ENCODE assay signal across 12 cellular contexts in genomic region chr6:126268087-126268486, GRCh38.
A peak's percentile ranks its signal among the peaks of the same experiment; 100 is the strongest.
DNase-seq lines count a peak whose midpoint lies in the region; ATAC-seq and TF ChIP-seq lines count a peak whose summit lies in the region.
"Had no signal": no experiment of that assay in that cellular context is flagged by ENCODE, and none has a peak within 500 bp of the region (broad histone marks: within the 10 kb centered on the region; RNA-seq: fewer than 3 reads in every experiment).

No MANE protein-coding gene starts in this region.

- peak overlapping the region; percentile 89 for H3K27ac Mint-ChIP-seq in nephron progenitor cell
- no peak overlapping the region for H3K27ac Mint-ChIP-seq in activated naive CD8-positive, alpha-beta T cell treated with anti-CD3 and anti-CD28 coated beads, Interleukin-2, amount 50 U/mL, for 24 hours

- H3K9me3 ChIP-seq in HEK293 (ENCODE audit: control insufficient read depth, insufficient read depth, low read depth, low read length) = no peaks in the 10 kb centered on the region
- H3K9me3 ChIP-seq: body of pancreas, gastroesophageal sphincter had no signal

- H3K4me3 ChIP-seq in HEK293 (ENCODE audit: low read depth, low read length) = no peak overlapping the region
- H3K4me3 ChIP-seq: body of pancreas, gastroesophageal sphincter had no signal

- H3K4me3 Mint-ChIP-seq in nephron progenitor cell = peak overlapping the region; percentile 18
- H3K4me3 Mint-ChIP-seq in activated naive CD8-positive, alpha-beta T cell treated with anti-CD3 and anti-CD28 coated beads, Interleukin-2, amount 50 U/mL, for 24 hours = no peak overlapping the region

- H3K9me3 Mint-ChIP-seq in nephron progenitor cell = peaks cover 14% of the 10 kb centered on the region
- H3K9me3 Mint-ChIP-seq in activated naive CD8-positive, alpha-beta T cell treated with anti-CD3 and anti-CD28 coated beads, Interleukin-2, amount 50 U/mL, for 24 hours = no peaks in the 10 kb centered on the region

- TF ChIP-seq CTCF in HEK293 (tag by site-specific recombination; IDR thresholded peaks at IDR 0.05) (no peak), nephron progenitor cell (IDR thresholded peaks at IDR 0.05) (no peak)

- peaks cover 13% of the 10 kb centered on the region for H3K4me1 ChIP-seq in HEK293 (ENCODE audit: control insufficient read depth, insufficient read depth, low read length)
- H3K4me1 ChIP-seq: body of pancreas had no signal

- peak overlapping the region; percentile 18 for H3K27ac ChIP-seq in HEK293 (ENCODE audit: extremely low read depth, low read depth, low read length)
- H3K27ac ChIP-seq: body of pancreas, gastroesophageal sphincter had no signal

- H3K36me3 ChIP-seq in HEK293 (ENCODE audit: control insufficient read depth in 2 of 2, insufficient read depth in 1 of 2, low read length in 2 of 2) = no peaks in the 10 kb centered on the region
- H3K36me3 ChIP-seq: gastroesophageal sphincter had no signal

- peaks cover 15% of the 10 kb centered on the region for H3K36me3 Mint-ChIP-seq in nephron progenitor cell (ENCODE audit: low read depth)
- no peaks in the 10 kb centered on the region for H3K36me3 Mint-ChIP-seq in activated naive CD8-positive, alpha-beta T cell treated with anti-CD3 and anti-CD28 coated beads, Interleukin-2, amount 50 U/mL, for 24 hours (ENCODE audit: low read depth)

- peak; percentile 89 for ATAC-seq in GM18870 (IDR thresholded peaks at IDR 0.05; ENCODE audit: unreplicated experiment)
- ATAC-seq in HG03469 (IDR thresholded peaks at IDR 0.05; ENCODE audit: unreplicated experiment) = peak; percentile 85
- no peak for ATAC-seq in activated naive CD8-positive, alpha-beta T cell treated with anti-CD3 and anti-CD28 coated beads, Interleukin-2, amount 50 U/mL, for 24 hours
- ATAC-seq: body of pancreas, gastroesophageal sphincter had no signal

- DNase-seq in nephron progenitor cell (peak; percentile 42), NCI-H1694 (lab: John Stamatoyannopoulos, UW) (no peak), mucosa of gallbladder (ENCODE audit: low spot score) (no peak)
- no peak for DNase-seq in activated naive CD8-positive, alpha-beta T cell treated with anti-CD3 and anti-CD28 coated beads, Interleukin-2, amount 50 U/mL, for 24 hours
- DNase-seq: body of pancreas, mesenchymal stem cell, NCI-H1436, small intestine had no signal

- CTCF ChIA-PET in HEK293 (lab: Yijun Ruan, JAX) = interaction anchor here (0.6 to 1.1 kb wide), 4 partner anchors 23 to 389 kb away, joined by 3 to 6 read pairs (median 4); no protein-coding TSS in a partner anchor

- POLR2A ChIA-PET in HEK293 (lab: Yijun Ruan, JAX) = no interaction called here

- no peaks in the 10 kb centered on the region for H3K27me3 Mint-ChIP-seq in nephron progenitor cell (ENCODE audit: low read depth, poor library complexity)
- no peaks in the 10 kb centered on the region for H3K27me3 Mint-ChIP-seq in activated naive CD8-positive, alpha-beta T cell treated with anti-CD3 and anti-CD28 coated beads, Interleukin-2, amount 50 U/mL, for 24 hours

- peaks cover 26% of the 10 kb centered on the region for H3K4me1 Mint-ChIP-seq in nephron progenitor cell
- H3K4me1 Mint-ChIP-seq in activated naive CD8-positive, alpha-beta T cell treated with anti-CD3 and anti-CD28 coated beads, Interleukin-2, amount 50 U/mL, for 24 hours = no peaks in the 10 kb centered on the region

TF ChIP-seq in HEK293, 187 proteins besides CTCF, POLR2A, EP300 and RAD21:
- 0 out of 2 replicates have a peak, but pooled peaks have one; percentile 1 for TF ChIP-seq FEZF1 (tag by site-specific recombination; IDR thresholded peaks at IDR 0.05)
- no peak for TF ChIP-seq ZNF521 (tag by site-specific recombination; IDR thresholded peaks at IDR 0.05)
- TF ChIP-seq TRIM28 (IDR thresholded peaks at IDR 0.05; ENCODE audit: borderline replicate concordance, low read length) = peak; percentile 91
- TF ChIP-seq SP7 (tag by site-specific recombination; IDR thresholded peaks at IDR 0.05) = peak; percentile 60; the same call in 1 of the 2 replicates
- no peak for TF ChIP-seq ZNF449 (tag by site-specific recombination; IDR thresholded peaks at IDR 0.05)
- no peak for TF ChIP-seq ZNF292 (tag by site-specific recombination; IDR thresholded peaks at IDR 0.05; ENCODE audit: borderline replicate concordance, low read depth)
- TF ChIP-seq ZNF366 (tag by site-specific recombination; conservative IDR thresholded peaks at IDR 0.05) = 0 out of 2 replicates have a peak, but pooled peaks have one; percentile 15
- no peak for TF ChIP-seq PRDM1 (tag by site-specific recombination; IDR thresholded peaks at IDR 0.05)
- TF ChIP-seq ZIC2 (tag by site-specific recombination; IDR thresholded peaks at IDR 0.05) = peak; percentile 86
- TF ChIP-seq MEIS1 (CRISPR knock-in tag; IDR thresholded peaks at IDR 0.05; ENCODE audit: borderline replicate concordance) = peak; percentile 93
- TF ChIP-seq ZNF311 (tag by site-specific recombination; IDR thresholded peaks at IDR 0.05; ENCODE audit: borderline replicate concordance) = no peak
- TF ChIP-seq ZNF843 (tag by site-specific recombination; IDR thresholded peaks at IDR 0.05) = peak; percentile 43; the same call in 1 of the 2 replicates
- TF ChIP-seq ZNF660 (tag by site-specific recombination; IDR thresholded peaks at IDR 0.05) = no peak
- TF ChIP-seq ZNF704 (tag by site-specific recombination; IDR thresholded peaks at IDR 0.05) = no peak
- peak; percentile 91 for TF ChIP-seq GLIS1 (tag by site-specific recombination; IDR thresholded peaks at IDR 0.05)
- no peak for TF ChIP-seq ZNF623 (tag by site-specific recombination; IDR thresholded peaks at IDR 0.05)
- TF ChIP-seq EGR2 (tag by site-specific recombination; IDR thresholded peaks at IDR 0.05; ENCODE audit: low read depth) = peak; percentile 54; the same call in 1 of the 2 replicates
- TF ChIP-seq GFI1B (tag by site-specific recombination; IDR thresholded peaks at IDR 0.05) = peak; percentile 45; the same call in 1 of the 2 replicates
- TF ChIP-seq ZNF664 (tag by site-specific recombination; IDR thresholded peaks at IDR 0.05) = no peak
- 0 out of 2 replicates have a peak, but pooled peaks have one; percentile 33 for TF ChIP-seq ZNF561 (tag by site-specific recombination; IDR thresholded peaks at IDR 0.05; ENCODE audit: borderline replicate concordance)
- 0 out of 2 replicates have a peak, but pooled peaks have one; percentile 36 for TF ChIP-seq ZNF423 (tag by site-specific recombination; IDR thresholded peaks at IDR 0.05)
- peak; percentile 41; the same call in 1 of the 2 replicates for TF ChIP-seq MZF1 (tag by site-specific recombination; IDR thresholded peaks at IDR 0.05; ENCODE audit: borderline replicate concordance)
